In the genomic region with DNA sequence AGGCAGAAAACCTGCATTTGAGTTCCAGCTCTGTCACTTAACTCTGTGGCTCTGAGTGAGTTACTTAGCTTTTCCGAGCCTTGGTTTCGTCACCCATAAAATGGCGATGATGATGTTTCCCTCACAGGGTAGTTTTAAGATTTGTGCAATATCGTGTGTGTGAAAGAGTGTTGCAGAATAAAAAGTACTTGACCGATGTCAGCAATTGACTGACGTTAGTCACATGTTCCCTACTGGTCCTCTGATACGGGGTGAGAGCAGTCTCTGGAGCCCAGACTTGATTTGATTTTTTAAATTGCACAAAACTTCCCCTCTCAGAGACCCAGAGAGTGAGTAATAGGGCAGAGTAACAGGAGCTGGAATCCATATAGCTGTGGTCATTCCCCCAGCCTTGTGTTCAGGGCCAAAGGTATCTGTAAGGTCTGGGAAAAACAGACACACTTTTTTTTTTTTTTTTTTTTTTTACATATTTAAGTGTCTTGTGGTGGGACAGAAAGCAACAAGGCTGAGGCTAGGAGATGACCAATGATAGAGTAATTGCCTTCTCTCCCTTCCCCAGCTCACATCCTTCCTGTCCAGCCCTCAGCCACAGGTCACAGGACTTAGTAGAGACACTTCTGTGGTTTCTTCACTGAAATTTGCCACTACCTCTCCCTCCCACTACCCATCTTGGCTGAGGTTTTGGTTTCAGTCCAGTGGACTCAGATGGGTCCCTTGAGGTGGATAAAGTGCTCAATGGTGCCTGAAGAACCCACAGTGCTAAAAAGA, we compare ENCODE assay signal across 8 cellular contexts. TPM values are rescaled to one million over a fixed set of nuclear protein-coding genes. Genes with fewer than 3 reads are reported as not detected.
A peak's percentile ranks its signal among the peaks of the same experiment; 100 is the strongest.
DNase-seq lines count a peak whose midpoint lies in the region; ATAC-seq, FAIRE-seq and TF ChIP-seq lines count a peak whose summit lies in the region.

No MANE protein-coding gene starts in this region.

- H3K36me3 ChIP-seq in IMR-90 (ENCODE audit: control insufficient read depth, insufficient read depth, low read length) (peaks cover 24% of the 10 kb centered on the region), GM12878 (ENCODE audit: control insufficient read depth in 2 of 2, insufficient read depth in 2 of 2, low read length in 1 of 2) (peaks cover 4 to 13% of the 10 kb centered on the region in 2 experiments), mucosa of descending colon (ENCODE audit: low read depth) (peaks cover 9% of the 10 kb centered on the region)

- 0 out of 3 replicates have a peak overlapping the region, but pooled peaks have one; percentile 51 for H2BK15ac ChIP-seq in IMR-90 (ENCODE audit: low read depth, low read length)

- peak overlapping the region; percentile 37 for H4K91ac ChIP-seq in IMR-90 (ENCODE audit: insufficient read depth, low read depth, low read length)

- RAD21 ChIA-PET in GM12878 (lab: Charles Lee; ENCODE audit: unreplicated experiment), result interaction anchor here (0.6 to 3.1 kb wide), 8 partner anchors 8 to 161 kb away, joined by 3 to 18 read pairs (median 4); a partner anchor contains a TSS

- TF ChIP-seq EP300 in GM12878 (IDR thresholded peaks at IDR 0.05; ENCODE audit: borderline replicate concordance in 1 of 2, control insufficient read depth in 1 of 2, low read depth in 2 of 2, low read length in 2 of 2), result peak; percentile 11 to 73; a peak in 1 of 4 replicates

- FAIRE-seq in GM12878 (lab: Jason Lieb, UNC), result peak; percentile 96

- H3K4me1 ChIP-seq in IMR-90 (ENCODE audit: control insufficient read depth, insufficient read depth, low read length) (peaks cover 11% of the 10 kb centered on the region), GM12878 (ENCODE audit: control insufficient read depth, insufficient read depth, low read length) (peaks cover 21% of the 10 kb centered on the region), mucosa of descending colon (ENCODE audit: low read depth) (no peaks in the 10 kb centered on the region)

- peak overlapping the region; percentile 61 to 68 for H4K8ac ChIP-seq in IMR-90 (ENCODE audit: low read depth in 2 of 2, low read length in 2 of 2)

- DNase-seq in ELR (ENCODE audit: low read depth) (peak; percentile 90), IMR-90 (peak; percentile 86), GM12878 (ENCODE audit: low read depth, low spot score) (peak; percentile 92), mucosa of descending colon (no peak), ureter (ENCODE audit: low spot score) (no peak), mesenteric fat pad (ENCODE audit: low spot score) (no peak)
- no peak for DNase-seq in activated T-helper 1 cell treated with anti-CD3 and anti-CD28 coated beads, Interleukin-12 subunit alpha, Interleukin-12 subunit beta, Interleukin-2, Interleukin-4 antibody, amounts not matched to agents 30 ng/mL and 10 ng/mL and 1 ng/mL, durations not matched to agents 14 hours and 24 hours and 36 hours (ENCODE audit: low spot score)

- intact Hi-C loops in IMR-90 (cut with micrococcal nuclease), result no loop called here
- intact Hi-C loops in GM12878 (cut with micrococcal nuclease; ENCODE audit: unreplicated experiment), result no loop called here
- intact Hi-C loops in mucosa of descending colon (cut with DNase I, micrococcal nuclease), result no loop called here
- intact Hi-C loops in activated T-helper 1 cell treated with anti-CD3 and anti-CD28 coated beads, Interleukin-12 subunit alpha, Interleukin-12 subunit beta, Interleukin-2, Interleukin-4 antibody, amounts not matched to agents 30 ng/mL and 10 ng/mL and 1 ng/mL, durations not matched to agents 14 hours and 24 hours and 36 hours (cut with micrococcal nuclease), result no loop called here

- H3K27ac Mint-ChIP-seq in activated T-helper 1 cell treated with anti-CD3 and anti-CD28 coated beads, Interleukin-12 subunit alpha, Interleukin-12 subunit beta, Interleukin-2, Interleukin-4 antibody, amounts not matched to agents 30 ng/mL and 10 ng/mL and 1 ng/mL, durations not matched to agents 14 hours and 24 hours and 36 hours, result no peak overlapping the region

- peak overlapping the region; percentile 59 for H2BK5ac ChIP-seq in IMR-90 (ENCODE audit: low read depth, low read length, poor library complexity, severe bottlenecking)

- H3K27ac ChIP-seq in IMR-90 (ENCODE audit: insufficient read depth, low read length) (peak overlapping the region; percentile 64), GM12878 (ENCODE audit: control insufficient read depth, insufficient read depth) (peak overlapping the region; percentile 24)

- no peaks in the 10 kb centered on the region for H4K20me1 ChIP-seq in IMR-90 (ENCODE audit: insufficient read depth, low read length)
- no peaks in the 10 kb centered on the region for H4K20me1 ChIP-seq in GM12878 (ENCODE audit: control insufficient read depth, insufficient read depth)

- no TSS peak for BruUV-seq in IMR-90 (replicated peaks; lab: Mats Ljungman, UMichigan)
- no TSS peak for BruUV-seq in GM12878 (replicated peaks; lab: Mats Ljungman, UMichigan)

- peaks cover 41% of the 10 kb centered on the region for H3K4me1 Mint-ChIP-seq in activated T-helper 1 cell treated with anti-CD3 and anti-CD28 coated beads, Interleukin-12 subunit alpha, Interleukin-12 subunit beta, Interleukin-2, Interleukin-4 antibody, amounts not matched to agents 30 ng/mL and 10 ng/mL and 1 ng/mL, durations not matched to agents 14 hours and 24 hours and 36 hours (ENCODE audit: low read depth)

- CTCF ChIA-PET in IMR-90 (lab: Yijun Ruan, JAX) (interaction anchor here (0.9 to 1.8 kb wide), 6 partner anchors 8 to 165 kb away, joined by 3 to 9 read pairs (median 4); a partner anchor contains a TSS), GM12878 (lab: Yijun Ruan, JAX) (interaction anchor here (0.7 to 17.1 kb wide), 11 partner anchors 9 to 183 kb away, joined by 3 to 385 read pairs (median 7); a partner anchor contains a TSS)

- peak overlapping the region; percentile 71 for H3K14ac ChIP-seq in IMR-90 (replicated peaks; ENCODE audit: low read depth, low read length)

- H3K79me1 ChIP-seq in IMR-90 (ENCODE audit: low read depth in 1 of 2, low read length in 2 of 2), result peaks cover 0 to 2% of the 10 kb centered on the region in 2 experiments; a peak in 1 of 4 replicates

- no peak for TF ChIP-seq POLR2A in IMR-90 (IDR thresholded peaks at IDR 0.05; ENCODE audit: low read depth, low read length)
- no peak for TF ChIP-seq POLR2A in GM12878 (IDR thresholded peaks at IDR 0.05; ENCODE audit: low read depth, low read length)

- WGBS in IMR-90 (ENCODE audit: extremely low coverage in 2 of 2, insufficient read length in 1 of 2), 2 experiments, result 62% methylated on average over 3 of the region's 7 CpGs; no CpG with 5 or more reads in 1 of the 2 experiments
- WGBS in GM12878 (ENCODE audit: insufficient coverage, insufficient replicate concordance, low lambda C conversion rate, missing lambda C conversion rate), result 40% methylated on average over 7 of the region's 7 CpGs

- H2AK5ac ChIP-seq in IMR-90 (ENCODE audit: low read depth, low read length), result no peak overlapping the region

- H3K9me3 ChIP-seq in IMR-90 (ENCODE audit: control insufficient read depth, insufficient read depth, low read length) (no peaks in the 10 kb centered on the region), GM12878 (replicated peaks; ENCODE audit: control insufficient read depth, insufficient read depth, low read length) (no peaks in the 10 kb centered on the region), mucosa of descending colon (no peaks in the 10 kb centered on the region)

- SMC1A ChIA-PET in GM12878 (lab: Charles Lee; ENCODE audit: uncharacterized antibody, unreplicated experiment), result interaction anchor here (0.6 to 3.6 kb wide), 15 partner anchors 9 to 204 kb away, joined by 3 to 33 read pairs (median 5); a partner anchor contains a TSS

- peak overlapping the region; percentile 64 for H3K23ac ChIP-seq in IMR-90 (ENCODE audit: low read depth, low read length)

- TF ChIP-seq RAD21 in IMR-90 (IDR thresholded peaks at IDR 0.05; ENCODE audit: low read length) (no peak), GM12878 (IDR thresholded peaks at IDR 0.05; ENCODE audit: insufficient read depth, low read depth, low read length) (no peak)

- no peak overlapping the region for H3K4me3 Mint-ChIP-seq in activated T-helper 1 cell treated with anti-CD3 and anti-CD28 coated beads, Interleukin-12 subunit alpha, Interleukin-12 subunit beta, Interleukin-2, Interleukin-4 antibody, amounts not matched to agents 30 ng/mL and 10 ng/mL and 1 ng/mL, durations not matched to agents 14 hours and 24 hours and 36 hours

- H3K79me2 ChIP-seq in GM12878 (ENCODE audit: control insufficient read depth, insufficient read depth, low read length), result no peaks in the 10 kb centered on the region

- H2AK9ac ChIP-seq in IMR-90 (replicated peaks; ENCODE audit: low read depth, low read length, poor library complexity), result peak overlapping the region; percentile 83

- H3K9me1 ChIP-seq in IMR-90 (ENCODE audit: insufficient read depth, low read length), result peaks cover 14% of the 10 kb centered on the region

- 0 out of 2 replicates have a peak overlapping the region, but pooled peaks have one; percentile 14 for H3K56ac ChIP-seq in IMR-90 (ENCODE audit: extremely low read depth, insufficient read depth, low read length)

- peak overlapping the region; percentile 17; the same call in 1 of the 2 replicates for H3K18ac ChIP-seq in IMR-90 (ENCODE audit: low read depth, low read length)

- peak overlapping the region; percentile 80; the same call in 1 of the 2 replicates for H2BK20ac ChIP-seq in IMR-90 (ENCODE audit: low read depth, low read length)

- ATAC-seq in GM21515 (IDR thresholded peaks at IDR 0.05; ENCODE audit: unreplicated experiment) (peak; percentile 69), IMR-90 (ENCODE audit: low read depth) (peak; percentile 86), GM12878 (peak; percentile 95), mucosa of descending colon (peak; percentile 54)

- H3K27me3 ChIP-seq in IMR-90 (ENCODE audit: control insufficient read depth, insufficient read depth, low read length), result no peaks in the 10 kb centered on the region
- H3K27me3 ChIP-seq in GM12878 (replicated peaks in 1 of 2; ENCODE audit: control insufficient read depth in 2 of 2, insufficient read depth in 2 of 2, low read length in 1 of 2), result no peaks in the 10 kb centered on the region

- TF ChIP-seq CTCF in IMR-90 (conservative IDR thresholded peaks at IDR 0.05; ENCODE audit: low read depth, low read length) (no peak), GM12878 (IDR thresholded peaks at IDR 0.05 in 2 of 3, conservative IDR thresholded peaks at IDR 0.05 in 1 of 3; ENCODE audit: control insufficient read depth in 2 of 3, extremely low read depth in 1 of 3, insufficient read depth in 1 of 3, low read depth in 3 of 3, low read length in 3 of 3) (no peak), mucosa of descending colon (IDR thresholded peaks at IDR 0.05) (no peak)

- H3K4ac ChIP-seq in IMR-90 (ENCODE audit: low read depth, low read length), result peak overlapping the region; percentile 65

- POLR2A ChIA-PET in IMR-90 (lab: Charles Lee; ENCODE audit: unreplicated experiment), result interaction anchor here (0.6 to 0.7 kb wide), 2 partner anchors 8 kb away, joined by 3 to 8 read pairs; a partner anchor contains a TSS
- POLR2A ChIA-PET in GM12878 (lab: Charles Lee), result interaction anchor here (0.7 to 5.7 kb wide), 3 partner anchors 14 to 52 kb away, joined by 3 to 24 read pairs (median 5); a partner anchor contains a TSS

- H3K9ac ChIP-seq in IMR-90 (ENCODE audit: low read depth, low read length) (peak overlapping the region; percentile 18; the same call in 1 of the 2 replicates), GM12878 (ENCODE audit: control insufficient read depth, insufficient read depth, low read length) (no peak overlapping the region)

- H2AFZ ChIP-seq in IMR-90 (replicated peaks; ENCODE audit: low read length, poor library complexity) (peak overlapping the region; percentile 86), GM12878 (ENCODE audit: control insufficient read depth, low read depth, low read length) (no peak overlapping the region)

- dilution Hi-C loops in IMR-90 (cut with HindIII; ENCODE audit: low sequenced_read_pairs, unreplicated experiment), result no loop called here

- H2BK120ac ChIP-seq in IMR-90 (ENCODE audit: low read depth, low read length), result peak overlapping the region; percentile 63; the same call in 1 of the 2 replicates

- peaks cover 21% of the 10 kb centered on the region for H3K36me3 Mint-ChIP-seq in activated T-helper 1 cell treated with anti-CD3 and anti-CD28 coated beads, Interleukin-12 subunit alpha, Interleukin-12 subunit beta, Interleukin-2, Interleukin-4 antibody, amounts not matched to agents 30 ng/mL and 10 ng/mL and 1 ng/mL, durations not matched to agents 14 hours and 24 hours and 36 hours (ENCODE audit: low read depth)

- in situ Hi-C loops in IMR-90 (cut with MboI; ENCODE audit: low sequenced_read_pairs) (loop anchor here (10.0 kb wide), 1 partner anchor 528 kb away; a partner anchor contains a TSS), GM12878 (cut with MboI) (no loop called here)

- no peaks in the 10 kb centered on the region for H3K9me3 Mint-ChIP-seq in activated T-helper 1 cell treated with anti-CD3 and anti-CD28 coated beads, Interleukin-12 subunit alpha, Interleukin-12 subunit beta, Interleukin-2, Interleukin-4 antibody, amounts not matched to agents 30 ng/mL and 10 ng/mL and 1 ng/mL, durations not matched to agents 14 hours and 24 hours and 36 hours

- H3K4me3 ChIP-seq in IMR-90 (ENCODE audit: insufficient read depth, low read depth, low read length) (no peak overlapping the region), GM12878 (peak overlapping the region; percentile 8; the same call in 1 of the 2 replicates), mucosa of descending colon (no peak overlapping the region)

- H3K4me2 ChIP-seq in IMR-90 (ENCODE audit: low read depth, low read length) (peak overlapping the region; percentile 4; the same call in 1 of the 2 replicates), GM12878 (ENCODE audit: control insufficient read depth, insufficient read depth) (peak overlapping the region; percentile 63)

- H3K27me3 Mint-ChIP-seq in activated T-helper 1 cell treated with anti-CD3 and anti-CD28 coated beads, Interleukin-12 subunit alpha, Interleukin-12 subunit beta, Interleukin-2, Interleukin-4 antibody, amounts not matched to agents 30 ng/mL and 10 ng/mL and 1 ng/mL, durations not matched to agents 14 hours and 24 hours and 36 hours (ENCODE audit: insufficient read depth), result no peaks in the 10 kb centered on the region

- no peak overlapping the region for H4K5ac ChIP-seq in IMR-90 (ENCODE audit: low read depth, low read length)

RNA-seq across cellular contexts. Expression of a gene that starts 2.0 kb away (rescaled TPM):
- total RNA-seq in IMR-90 (2012; rRNA removed), result not detected in 2 replicates
- polyA plus RNA-seq in IMR-90 (2012; rRNA removed), result 0.44 and 0.57 TPM in 2 replicates
- polyA plus RNA-seq in IMR-90 (2012; cell fraction: cytosol; rRNA removed), result 0.94 TPM in 1 of 2 replicates, not detected in the other
- 0.34 and 0.86 TPM in 2 replicates for polyA plus RNA-seq in IMR-90 (2012; cell fraction: nucleus; rRNA removed; ENCODE audit: low replicate concordance)
- not detected in 2 replicates for total RNA-seq in GM12878 (2013; cell fraction: nucleolus; rRNA removed)
- total RNA-seq in GM12878 (2014; rRNA removed), result 0.45 TPM in 1 of 2 replicates, not detected in the other
- total RNA-seq in GM12878 (2014; rRNA removed; fragmentation: Illumina TruSeq; extraction: Trizol), result 0.40 and 0.92 TPM in 2 replicates
- total RNA-seq in GM12878 (2021), result 0.56 and 1.2 TPM in 2 replicates
- polyA plus RNA-seq in GM12878 (2011; ENCODE audit: low read depth), result 3.2 TPM
- polyA plus RNA-seq in GM12878 (2011; rRNA removed), result 1.1 and 1.4 TPM in 2 replicates
- polyA plus RNA-seq in GM12878 (2011; cell fraction: cytosol; rRNA removed), result 1.1 and 1.2 TPM in 2 replicates
- polyA plus RNA-seq in GM12878 (2011; cell fraction: nucleus; rRNA removed), result 1.3 and 1.5 TPM in 2 replicates
- 2.5 and 2.9 TPM in 2 replicates for polyA plus RNA-seq in GM12878 (2012)
- polyA plus RNA-seq in GM12878 (2014; fragmentation: Illumina TruSeq; extraction: Trizol), result 1.5 and 1.6 TPM in 2 replicates
- 1 to 10 TPM; 1.1 to 1.3 TPM for polyA plus RNA-seq in GM12878 (2014; fragmentation: Nextera tagmentation; extraction: Ambion mirVana)
- polyA plus RNA-seq in GM12878 (2014; rRNA removed), result 0.88 and 1.9 TPM in 2 replicates
- polyA plus RNA-seq in GM12878 (2016; fragmentation: Nextera tagmentation; extraction: Ambion mirVana), result under 1 TPM; 0.48 to 0.71 TPM
- polyA minus RNA-seq in GM12878 (2011; rRNA and poly(A)+ RNA removed), result 0.66 and 0.93 TPM in 2 replicates
- not detected in 2 replicates for polyA minus RNA-seq in GM12878 (2011; cell fraction: cytosol; rRNA and poly(A)+ RNA removed)
- polyA minus RNA-seq in GM12878 (2011; cell fraction: nucleus; rRNA and poly(A)+ RNA removed), result not detected in 2 replicates
- 10 to 100 TPM in 2 of 3 donors, 1 to 10 TPM in 1; 5.8 to 43.9 (median 27.1) TPM for total RNA-seq in mucosa of descending colon
- 11.3 TPM for total RNA-seq in ureter
- total RNA-seq in mesenteric fat pad, result 176 TPM
- 0.93 and 1.5 TPM in 2 replicates for total RNA-seq in activated T-helper 1 cell treated with anti-CD3 and anti-CD28 coated beads, Interleukin-12 subunit alpha, Interleukin-12 subunit beta, Interleukin-2, Interleukin-4 antibody, amounts not matched to agents 30 ng/mL and 10 ng/mL and 1 ng/mL, durations not matched to agents 14 hours and 24 hours and 36 hours

RNA-seq across cellular contexts. Expression of a gene that starts 6.3 kb away (rescaled TPM):
- total RNA-seq in IMR-90 (2012; rRNA removed) (not detected in 2 replicates), GM12878 (2014; rRNA removed) (not detected in 2 replicates), GM12878 (2014; rRNA removed; fragmentation: Illumina TruSeq; extraction: Trizol) (not detected in 2 replicates), GM12878 (2021) (1.9 and 2.4 TPM in 2 replicates), mucosa of descending colon (not detected), ureter (not detected), mesenteric fat pad (not detected)
- polyA plus RNA-seq in IMR-90 (2012; rRNA removed) (not detected in 2 replicates), GM12878 (2011; rRNA removed) (not detected in 2 replicates), GM12878 (2014; fragmentation: Illumina TruSeq; extraction: Trizol) (not detected in 2 replicates), GM12878 (2014; fragmentation: Nextera tagmentation; extraction: Ambion mirVana) (not detected), GM12878 (2014; rRNA removed) (not detected in 2 replicates), GM12878 (2016; fragmentation: Nextera tagmentation; extraction: Ambion mirVana) (not detected)
- polyA plus RNA-seq in IMR-90 (2012; cell fraction: cytosol; rRNA removed), result not detected in 2 replicates
- not detected in 2 replicates for polyA plus RNA-seq in IMR-90 (2012; cell fraction: nucleus; rRNA removed; ENCODE audit: low replicate concordance)
- total RNA-seq in GM12878 (2013; cell fraction: nucleolus; rRNA removed), result not detected in 2 replicates
- not detected for polyA plus RNA-seq in GM12878 (2011; ENCODE audit: low read depth)
- polyA plus RNA-seq in GM12878 (2011; cell fraction: cytosol; rRNA removed), result 0.40 and 20.8 TPM in 2 replicates
- not detected in 2 replicates for polyA plus RNA-seq in GM12878 (2011; cell fraction: nucleus; rRNA removed)
- polyA plus RNA-seq in GM12878 (2012), result not detected in 2 replicates
- polyA minus RNA-seq in GM12878 (2011; rRNA and poly(A)+ RNA removed), result not detected in 2 replicates
- not detected in 2 replicates for polyA minus RNA-seq in GM12878 (2011; cell fraction: cytosol; rRNA and poly(A)+ RNA removed)
- polyA minus RNA-seq in GM12878 (2011; cell fraction: nucleus; rRNA and poly(A)+ RNA removed), result not detected in 2 replicates
- total RNA-seq in activated T-helper 1 cell treated with anti-CD3 and anti-CD28 coated beads, Interleukin-12 subunit alpha, Interleukin-12 subunit beta, Interleukin-2, Interleukin-4 antibody, amounts not matched to agents 30 ng/mL and 10 ng/mL and 1 ng/mL, durations not matched to agents 14 hours and 24 hours and 36 hours, result not detected in 2 replicates

RNA-seq across cellular contexts. Expression of a gene that starts 8.7 kb away (rescaled TPM):
- total RNA-seq in IMR-90 (2012; rRNA removed), result 11.4 and 12.5 TPM in 2 replicates
- 7.7 and 7.9 TPM in 2 replicates for polyA plus RNA-seq in IMR-90 (2012; rRNA removed)
- polyA plus RNA-seq in IMR-90 (2012; cell fraction: cytosol; rRNA removed), result 6.1 and 7.0 TPM in 2 replicates
- 18.1 and 24.5 TPM in 2 replicates for polyA plus RNA-seq in IMR-90 (2012; cell fraction: nucleus; rRNA removed; ENCODE audit: low replicate concordance)
- 11.8 and 13.6 TPM in 2 replicates for total RNA-seq in GM12878 (2013; cell fraction: nucleolus; rRNA removed)
- total RNA-seq in GM12878 (2014; rRNA removed), result 16.6 and 17.5 TPM in 2 replicates
- 15.3 and 15.5 TPM in 2 replicates for total RNA-seq in GM12878 (2014; rRNA removed; fragmentation: Illumina TruSeq; extraction: Trizol)
- 18.1 and 21.6 TPM in 2 replicates for total RNA-seq in GM12878 (2021)
- 5.1 TPM for polyA plus RNA-seq in GM12878 (2011; ENCODE audit: low read depth)
- 8.3 and 10.6 TPM in 2 replicates for polyA plus RNA-seq in GM12878 (2011; rRNA removed)
- 11.9 and 15.1 TPM in 2 replicates for polyA plus RNA-seq in GM12878 (2011; cell fraction: cytosol; rRNA removed)
- polyA plus RNA-seq in GM12878 (2011; cell fraction: nucleus; rRNA removed), result 21.5 and 22.5 TPM in 2 replicates
- polyA plus RNA-seq in GM12878 (2012), result 5.9 and 6.9 TPM in 2 replicates
- 16.5 and 18.5 TPM in 2 replicates for polyA plus RNA-seq in GM12878 (2014; fragmentation: Illumina TruSeq; extraction: Trizol)
- 1 to 10 TPM; 5.9 to 10.0 TPM for polyA plus RNA-seq in GM12878 (2014; fragmentation: Nextera tagmentation; extraction: Ambion mirVana)
- polyA plus RNA-seq in GM12878 (2014; rRNA removed), result 18.6 and 21.1 TPM in 2 replicates
- polyA plus RNA-seq in GM12878 (2016; fragmentation: Nextera tagmentation; extraction: Ambion mirVana), result 10 to 100 TPM; 12.5 to 16.0 TPM
- 20.1 and 26.5 TPM in 2 replicates for polyA minus RNA-seq in GM12878 (2011; rRNA and poly(A)+ RNA removed)
- 4.8 and 7.1 TPM in 2 replicates for polyA minus RNA-seq in GM12878 (2011; cell fraction: cytosol; rRNA and poly(A)+ RNA removed)
- polyA minus RNA-seq in GM12878 (2011; cell fraction: nucleus; rRNA and poly(A)+ RNA removed), result 11.8 and 26.9 TPM in 2 replicates
- total RNA-seq in mucosa of descending colon, result 10 to 100 TPM; 17.2 to 24.5 (median 23.5) TPM
- total RNA-seq in ureter, result 17.5 TPM
- total RNA-seq in mesenteric fat pad, result 18.5 TPM
- 25.3 and 28.0 TPM in 2 replicates for total RNA-seq in activated T-helper 1 cell treated with anti-CD3 and anti-CD28 coated beads, Interleukin-12 subunit alpha, Interleukin-12 subunit beta, Interleukin-2, Interleukin-4 antibody, amounts not matched to agents 30 ng/mL and 10 ng/mL and 1 ng/mL, durations not matched to agents 14 hours and 24 hours and 36 hours

RNA-seq across cellular contexts. Expression of a gene that starts 15.0 kb away (rescaled TPM):
- total RNA-seq in IMR-90 (2012; rRNA removed) (85.5 and 122 TPM in 2 replicates), GM12878 (2014; rRNA removed) (160 and 182 TPM in 2 replicates), GM12878 (2014; rRNA removed; fragmentation: Illumina TruSeq; extraction: Trizol) (135 and 136 TPM in 2 replicates), GM12878 (2021) (78.7 and 79.9 TPM in 2 replicates), mucosa of descending colon (100 to 1,000 TPM; 119 to 159 (median 154) TPM), ureter (94.1 TPM), mesenteric fat pad (96.1 TPM)
- polyA plus RNA-seq in IMR-90 (2012; rRNA removed) (101 and 103 TPM in 2 replicates), GM12878 (2011; rRNA removed) (154 and 186 TPM in 2 replicates), GM12878 (2014; fragmentation: Illumina TruSeq; extraction: Trizol) (135 and 147 TPM in 2 replicates), GM12878 (2014; fragmentation: Nextera tagmentation; extraction: Ambion mirVana) (10 to 100 TPM; 66.5 to 93.9 TPM), GM12878 (2014; rRNA removed) (186 and 190 TPM in 2 replicates), GM12878 (2016; fragmentation: Nextera tagmentation; extraction: Ambion mirVana) (100 to 1,000 TPM; 203 to 215 TPM)
- 83.0 and 100.0 TPM in 2 replicates for polyA plus RNA-seq in IMR-90 (2012; cell fraction: cytosol; rRNA removed)
- 67.4 and 101 TPM in 2 replicates for polyA plus RNA-seq in IMR-90 (2012; cell fraction: nucleus; rRNA removed; ENCODE audit: low replicate concordance)
- total RNA-seq in GM12878 (2013; cell fraction: nucleolus; rRNA removed), result 61.8 and 68.8 TPM in 2 replicates
- polyA plus RNA-seq in GM12878 (2011; ENCODE audit: low read depth), result 73.6 TPM
- polyA plus RNA-seq in GM12878 (2011; cell fraction: cytosol; rRNA removed), result 161 and 199 TPM in 2 replicates
- polyA plus RNA-seq in GM12878 (2011; cell fraction: nucleus; rRNA removed), result 138 and 144 TPM in 2 replicates
- 106 and 107 TPM in 2 replicates for polyA plus RNA-seq in GM12878 (2012)
- polyA minus RNA-seq in GM12878 (2011; rRNA and poly(A)+ RNA removed), result 145 and 211 TPM in 2 replicates
- 48.6 and 58.0 TPM in 2 replicates for polyA minus RNA-seq in GM12878 (2011; cell fraction: cytosol; rRNA and poly(A)+ RNA removed)
- 58.3 and 81.3 TPM in 2 replicates for polyA minus RNA-seq in GM12878 (2011; cell fraction: nucleus; rRNA and poly(A)+ RNA removed)
- total RNA-seq in activated T-helper 1 cell treated with anti-CD3 and anti-CD28 coated beads, Interleukin-12 subunit alpha, Interleukin-12 subunit beta, Interleukin-2, Interleukin-4 antibody, amounts not matched to agents 30 ng/mL and 10 ng/mL and 1 ng/mL, durations not matched to agents 14 hours and 24 hours and 36 hours, result 72.9 and 84.1 TPM in 2 replicates

RNA-seq across cellular contexts. Expression of a gene that starts 18.3 kb away (rescaled TPM):
- total RNA-seq in IMR-90 (2012; rRNA removed) (0.28 and 0.72 TPM in 2 replicates), GM12878 (2014; rRNA removed) (0.06 and 0.11 TPM in 2 replicates), GM12878 (2014; rRNA removed; fragmentation: Illumina TruSeq; extraction: Trizol) (0.04 and 0.05 TPM in 2 replicates), GM12878 (2021) (0.05 and 0.13 TPM in 2 replicates), mucosa of descending colon (1 to 10 TPM in 2 of 3 donors, under 1 TPM in 1; 0.96 to 7.2 (median 3.8) TPM), ureter (42.6 TPM), mesenteric fat pad (438 TPM)
- polyA plus RNA-seq in IMR-90 (2012; rRNA removed) (0.39 and 0.40 TPM in 2 replicates), GM12878 (2011; rRNA removed) (0.05 and 0.09 TPM in 2 replicates), GM12878 (2014; fragmentation: Illumina TruSeq; extraction: Trizol) (0.01 and 0.02 TPM in 2 replicates), GM12878 (2014; fragmentation: Nextera tagmentation; extraction: Ambion mirVana) (under 1 TPM in 1 of 2 experiments, not detected in 1; 0.07 TPM), GM12878 (2014; rRNA removed) (0.05 and 0.06 TPM in 2 replicates), GM12878 (2016; fragmentation: Nextera tagmentation; extraction: Ambion mirVana) (under 1 TPM in 1 of 2 experiments, not detected in 1; 0.03 TPM)
- polyA plus RNA-seq in IMR-90 (2012; cell fraction: cytosol; rRNA removed), result 0.25 and 0.40 TPM in 2 replicates
- polyA plus RNA-seq in IMR-90 (2012; cell fraction: nucleus; rRNA removed; ENCODE audit: low replicate concordance), result 1.4 and 1.6 TPM in 2 replicates
- total RNA-seq in GM12878 (2013; cell fraction: nucleolus; rRNA removed), result 0.05 and 0.10 TPM in 2 replicates
- polyA plus RNA-seq in GM12878 (2011; ENCODE audit: low read depth), result 0.04 TPM
- 0.03 TPM in 2 replicates for polyA plus RNA-seq in GM12878 (2011; cell fraction: cytosol; rRNA removed)
- polyA plus RNA-seq in GM12878 (2011; cell fraction: nucleus; rRNA removed), result 0.06 and 0.07 TPM in 2 replicates
- polyA plus RNA-seq in GM12878 (2012), result 0.05 and 0.08 TPM in 2 replicates
- polyA minus RNA-seq in GM12878 (2011; rRNA and poly(A)+ RNA removed), result 0.15 and 0.29 TPM in 2 replicates
- polyA minus RNA-seq in GM12878 (2011; cell fraction: cytosol; rRNA and poly(A)+ RNA removed), result 0.13 and 0.21 TPM in 2 replicates
- 0.36 and 0.67 TPM in 2 replicates for polyA minus RNA-seq in GM12878 (2011; cell fraction: nucleus; rRNA and poly(A)+ RNA removed)
- 0.23 and 0.24 TPM in 2 replicates for total RNA-seq in activated T-helper 1 cell treated with anti-CD3 and anti-CD28 coated beads, Interleukin-12 subunit alpha, Interleukin-12 subunit beta, Interleukin-2, Interleukin-4 antibody, amounts not matched to agents 30 ng/mL and 10 ng/mL and 1 ng/mL, durations not matched to agents 14 hours and 24 hours and 36 hours

Comparison
In these comparisons a context has a peak if more than half of its experiments do, and no peak if none do; other contexts are left out.
1. DNase-seq: peak in ELR (single experiment), IMR-90 (single experiment) and GM12878 (single experiment); none in mucosa of descending colon (0 of 3), ureter (single experiment), mesenteric fat pad (single experiment) and activated T-helper 1 cell treated with anti-CD3 and anti-CD28 coated beads, Interleukin-12 subunit alpha, Interleukin-12 subunit beta, Interleukin-2, Interleukin-4 antibody, amounts not matched to agents 30 ng/mL and 10 ng/mL and 1 ng/mL, durations not matched to agents 14 hours and 24 hours and 36 hours (single experiment).
2. Peak in every context shown above with its lines, with median percentiles within 50 percentile points of each other: ATAC-seq.